ENCODE assay signal across 19 cellular contexts in genomic region chr13:81142306-81142999, GRCh38.
DNase-seq lines count a peak whose midpoint lies in the region; ATAC-seq and TF ChIP-seq lines count a peak whose summit lies in the region.
"Had no signal": no experiment of that assay in that cellular context is flagged by ENCODE, and none has a peak within 500 bp of the region (broad histone marks: within the 10 kb centered on the region; RNA-seq: fewer than 3 reads in every experiment).

No MANE protein-coding gene starts in this region.

- H3K9me2 ChIP-seq in PC-3 (replicated peaks; ENCODE audit: low read length) (no peaks in the 10 kb centered on the region), hepatocyte (replicated peaks; ENCODE audit: insufficient read depth) (no peaks in the 10 kb centered on the region)

- no peaks in the 10 kb centered on the region for H3K36me3 Mint-ChIP-seq in mesothelial cell of epicardium

- TF ChIP-seq CTCF in BE2C (IDR thresholded peaks at IDR 0.05; ENCODE audit: low read depth, low read length) = peak; percentile 23; the same call in 1 of the 2 replicates
- peak; percentile 23; the same call in 1 of the 2 replicates for TF ChIP-seq CTCF in LNCAP (IDR thresholded peaks at IDR 0.05)
- 0 out of 2 replicates have a peak, but pooled peaks have one; percentile 22 for TF ChIP-seq CTCF in PC-3 (conservative IDR thresholded peaks at IDR 0.05; ENCODE audit: low read depth, low read length)
- no peak for TF ChIP-seq CTCF in hepatocyte (IDR thresholded peaks at IDR 0.05; ENCODE audit: poor library complexity)
- TF ChIP-seq CTCF in mesothelial cell of epicardium (IDR thresholded peaks at IDR 0.05; ENCODE audit: unreplicated experiment) = no peak
- no peak for TF ChIP-seq CTCF in lower lobe of right lung (IDR thresholded peaks at IDR 0.05)

- no peaks in the 10 kb centered on the region for H3K27me3 Mint-ChIP-seq in mesothelial cell of epicardium (ENCODE audit: low read depth)

- WGBS in hepatocyte (ENCODE audit: low lambda C conversion rate, missing lambda C conversion rate) = 90% methylated on average over 5 of the region's 5 CpGs

- peak; percentile 73 for ATAC-seq in PC-3
- no peak for ATAC-seq in lower lobe of right lung
- ATAC-seq: A549, Right ventricle myocardium inferior had no signal

- no peak overlapping the region for H2AFZ ChIP-seq in PC-3 (ENCODE audit: low read length)
- H2AFZ ChIP-seq in hepatocyte = no peak overlapping the region

- H3K9ac ChIP-seq in PC-3 (ENCODE audit: low read length) = no peak overlapping the region

- CTCF ChIA-PET in PC-3 (lab: Charles Lee) = no interaction called here

- no TSS peak for BruUV-seq in PC-3 (replicated peaks; lab: Mats Ljungman, UMichigan)

- no peak overlapping the region for H3K4me3 ChIP-seq in BE2C (ENCODE audit: low read depth, low read length)
- H3K4me3 ChIP-seq in PC-3 (ENCODE audit: low read length) = no peak overlapping the region
- H3K4me3 ChIP-seq in hepatocyte = no peak overlapping the region
- H3K4me3 ChIP-seq in lower lobe of right lung = no peak overlapping the region
- H3K4me3 ChIP-seq: A549, HAP-1, Peyer's patch had no signal

- H4K20me1 ChIP-seq in PC-3 (ENCODE audit: low read length) (no peaks in the 10 kb centered on the region), hepatocyte (ENCODE audit: insufficient read depth, poor library complexity, severe bottlenecking) (no peaks in the 10 kb centered on the region)

- peaks cover 6% of the 10 kb centered on the region for H3K4me1 Mint-ChIP-seq in mesothelial cell of epicardium

- DNase-seq in BE2C = no peak
- peak; percentile 45 for DNase-seq in PC-3
- DNase-seq in hepatocyte (ENCODE audit: low spot score) = no peak
- DNase-seq in activated CD4-positive, CD25-positive, alpha-beta regulatory T cell (lab: John Stamatoyannopoulos, UW) = no peak
- no peak for DNase-seq in mesothelial cell of epicardium (ENCODE audit: low spot score in 2 of 2, unreplicated experiment in 2 of 2)
- DNase-seq in lower lobe of right lung = no peak
- DNase-seq in GM03348 (ENCODE audit: low spot score) = no peak
- DNase-seq: C1 segment of cervical spinal cord, DMS 273 treated with DMSO at 0.1 percent for 48 hours, GF-D8, NCI-H1417, NCI-H2029, NCI-H2171, NCI-H446 treated with DMSO at 0.1 percent for 48 hours, Peyer's patch had no signal

- H3F3A ChIP-seq in PC-3 (ENCODE audit: low read length, unreplicated experiment) = no peaks in the 10 kb centered on the region

- H3K27ac ChIP-seq in PC-3 (ENCODE audit: low read length) (peak overlapping the region; percentile 36), hepatocyte (peak overlapping the region; percentile 15), lower lobe of right lung (no peak overlapping the region)
- H3K27ac ChIP-seq: A549, Peyer's patch had no signal

- H3K27me3 ChIP-seq in BE2C = no peaks in the 10 kb centered on the region
- no peaks in the 10 kb centered on the region for H3K27me3 ChIP-seq in PC-3 (ENCODE audit: low read length)
- no peaks in the 10 kb centered on the region for H3K27me3 ChIP-seq in hepatocyte
- H3K27me3 ChIP-seq in lower lobe of right lung (ENCODE audit: low read depth) = no peaks in the 10 kb centered on the region
- H3K27me3 ChIP-seq: Peyer's patch had no signal

- H3K9me3 Mint-ChIP-seq in mesothelial cell of epicardium = peaks cover 11% of the 10 kb centered on the region

- H3K4me3 Mint-ChIP-seq in mesothelial cell of epicardium = no peak overlapping the region

- H3K9me3 ChIP-seq in BE2C (no peaks in the 10 kb centered on the region), PC-3 (ENCODE audit: low read length) (no peaks in the 10 kb centered on the region), hepatocyte (ENCODE audit: low read depth) (no peaks in the 10 kb centered on the region), lower lobe of right lung (no peaks in the 10 kb centered on the region)
- H3K9me3 ChIP-seq: A549, HAP-1, Peyer's patch had no signal

- no peaks in the 10 kb centered on the region for H3K36me3 ChIP-seq in BE2C
- H3K36me3 ChIP-seq in PC-3 (ENCODE audit: low read depth, low read length) = no peaks in the 10 kb centered on the region
- no peaks in the 10 kb centered on the region for H3K36me3 ChIP-seq in hepatocyte (replicated peaks; ENCODE audit: insufficient read depth, low read depth)
- no peaks in the 10 kb centered on the region for H3K36me3 ChIP-seq in lower lobe of right lung
- H3K36me3 ChIP-seq: HAP-1, Peyer's patch had no signal

- intact Hi-C loops in PC-3 (cut with micrococcal nuclease) = no loop called here
- intact Hi-C loops in lower lobe of right lung (cut with DNase I) = no loop called here

- no peak overlapping the region for H3K27ac Mint-ChIP-seq in mesothelial cell of epicardium

- H3K79me2 ChIP-seq in PC-3 (ENCODE audit: low read length) (no peaks in the 10 kb centered on the region), hepatocyte (no peaks in the 10 kb centered on the region)

- POLR2A ChIA-PET in PC-3 (lab: Charles Lee; ENCODE audit: unreplicated experiment) = no interaction called here

- H3K4me1 ChIP-seq in BE2C (no peaks in the 10 kb centered on the region), PC-3 (ENCODE audit: insufficient read depth, low read length) (peaks cover 6% of the 10 kb centered on the region; the same call in 1 of the 2 replicates), hepatocyte (ENCODE audit: insufficient read depth) (peaks cover 4% of the 10 kb centered on the region), lower lobe of right lung (no peaks in the 10 kb centered on the region)
- H3K4me1 ChIP-seq: A549, Peyer's patch had no signal

- H3K4me2 ChIP-seq in PC-3 (ENCODE audit: low read length) (no peak overlapping the region), hepatocyte (no peak overlapping the region)
- H3K4me2 ChIP-seq: A549 had no signal

Comparison
In these comparisons a context has a peak if more than half of its experiments do, and no peak if none do; other contexts are left out.
1. CTCF ChIP-seq: peak in BE2C (single experiment), LNCAP (single experiment) and PC-3 (single experiment); none in hepatocyte (single experiment), mesothelial cell of epicardium (single experiment) and lower lobe of right lung (single experiment).